15 cellular contexts compared by ENCODE assay signal in genomic region chr19:42153606-42154405, GRCh38. TPM values are rescaled to one million over a fixed set of nuclear protein-coding genes. Genes with fewer than 3 reads are reported as not detected.
DNase-seq lines count a peak whose midpoint lies in the region; TF ChIP-seq lines count a peak whose summit lies in the region.
"Had no signal": no experiment of that assay in that cellular context is flagged by ENCODE, and none has a peak within 500 bp of the region (broad histone marks: within the 10 kb centered on the region; RNA-seq: fewer than 3 reads in every experiment).

No MANE protein-coding gene starts in this region.

- peaks cover 50% of the 10 kb centered on the region for H3K27me3 ChIP-seq in MM.1S (replicated peaks; ENCODE audit: insufficient read depth, low read length)
- H3K27me3 ChIP-seq: uterus had no signal

- H2AFZ ChIP-seq in MM.1S (ENCODE audit: low read length) (no peak overlapping the region), OCI-LY7 (ENCODE audit: low read length) (no peak overlapping the region)

- H3K36me3 ChIP-seq in MM.1S (replicated peaks; ENCODE audit: insufficient read depth, low read length) (no peaks in the 10 kb centered on the region), OCI-LY7 (ENCODE audit: insufficient read depth, low read length) (no peaks in the 10 kb centered on the region)
- H3K36me3 ChIP-seq: brain microvascular endothelial cell, uterus had no signal

- DNase-seq in NCI-H748 (lab: John Stamatoyannopoulos, UW; ENCODE audit: unreplicated experiment) (peak; percentile 16), NCI-H748 treated with DMSO at 0.1 percent for 48 hours (lab: John Stamatoyannopoulos, UW) (no peak), MM.1S (no peak), OCI-LY7 (ENCODE audit: low spot score) (no peak), GDM1 (lab: John Stamatoyannopoulos, UW) (no peak), GM20000 (ENCODE audit: low spot score) (no peak), MCF 10A (ENCODE audit: unreplicated experiment) (no peak)
- DNase-seq: brain microvascular endothelial cell; CD4-positive, alpha-beta memory T cell; dermis blood vessel endothelial cell; EL; NCI-H1048; uterus had no signal

- no TSS peak for BruUV-seq in OCI-LY7 (replicated peaks; lab: Mats Ljungman, UMichigan)
- no TSS peak for BruUV-seq in MCF 10A (replicated peaks; lab: Mats Ljungman, UMichigan)

- H3K27ac ChIP-seq in MM.1S (ENCODE audit: low read length) (no peak overlapping the region), OCI-LY7 (ENCODE audit: low read depth, low read length, poor library complexity, severe bottlenecking) (no peak overlapping the region)
- H3K27ac ChIP-seq: brain microvascular endothelial cell, uterus had no signal

- TF ChIP-seq CTCF in MM.1S (IDR thresholded peaks at IDR 0.05; ENCODE audit: low read length) (no peak), OCI-LY7 (conservative IDR thresholded peaks at IDR 0.05; ENCODE audit: low read length) (no peak), nephron (IDR thresholded peaks at IDR 0.05; ENCODE audit: unreplicated experiment in 3 of 3) (no peak), GM20000 (IDR thresholded peaks at IDR 0.05; ENCODE audit: extremely low read depth, missing control alignments) (no peak), MCF 10A (IDR thresholded peaks at IDR 0.05; ENCODE audit: unreplicated experiment) (no peak)

- H3K4me3 ChIP-seq in MM.1S (ENCODE audit: low read length), result 0 out of 2 replicates have a peak overlapping the region, but pooled peaks have one; percentile 22
- H3K4me3 ChIP-seq in OCI-LY7 (ENCODE audit: low read depth, low read length, poor library complexity, severe bottlenecking), result no peak overlapping the region
- H3K4me3 ChIP-seq: uterus had no signal

- H4K20me1 ChIP-seq in MM.1S (ENCODE audit: insufficient read depth, low read length), result no peaks in the 10 kb centered on the region
- H4K20me1 ChIP-seq in OCI-LY7 (ENCODE audit: insufficient read depth, low read length), result no peaks in the 10 kb centered on the region

- H3K36me3 Mint-ChIP-seq in nephron (ENCODE audit: low read depth) (no peaks in the 10 kb centered on the region), MCF 10A (ENCODE audit: insufficient read depth, unreplicated experiment) (no peaks in the 10 kb centered on the region)
- H3K36me3 Mint-ChIP-seq: activated naive CD4-positive, alpha-beta T cell treated with anti-CD3 and anti-CD28 coated beads, Interleukin-2, amount 50 U/mL, for 72 hours had no signal

- H3K9me2 ChIP-seq in MM.1S (replicated peaks; ENCODE audit: insufficient read depth, low read length), result no peaks in the 10 kb centered on the region
- H3K9me2 ChIP-seq in OCI-LY7 (ENCODE audit: insufficient read depth, low read length), result no peaks in the 10 kb centered on the region

- H3K4me3 Mint-ChIP-seq in nephron, result peak overlapping the region in 1 of 3 experiments; percentile 1
- no peak overlapping the region for H3K4me3 Mint-ChIP-seq in MCF 10A (ENCODE audit: unreplicated experiment)

- CTCF ChIA-PET in OCI-LY7 (lab: Charles Lee; ENCODE audit: unreplicated experiment) (no interaction called here), MCF 10A (lab: Yijun Ruan, JAX) (no interaction called here)

- H3K9me3 Mint-ChIP-seq in nephron (no peaks in the 10 kb centered on the region), MCF 10A (ENCODE audit: unreplicated experiment) (no peaks in the 10 kb centered on the region)
- H3K9me3 Mint-ChIP-seq: activated naive CD4-positive, alpha-beta T cell treated with anti-CD3 and anti-CD28 coated beads, Interleukin-2, amount 50 U/mL, for 72 hours had no signal

- H3K79me2 ChIP-seq in MM.1S (ENCODE audit: low read length) (no peaks in the 10 kb centered on the region), OCI-LY7 (ENCODE audit: insufficient read depth, low read depth, low read length) (no peaks in the 10 kb centered on the region)

- H3K27ac Mint-ChIP-seq in nephron, result peak overlapping the region in 2 of 3 experiments; percentile 3 to 40
- H3K27ac Mint-ChIP-seq in MCF 10A (ENCODE audit: low read depth, unreplicated experiment), result no peak overlapping the region

- POLR2A ChIA-PET in OCI-LY7 (lab: Charles Lee) (no interaction called here), MCF 10A (lab: Yijun Ruan, JAX) (no interaction called here)

- H3K4me1 ChIP-seq in MM.1S (ENCODE audit: low read length) (no peaks in the 10 kb centered on the region), OCI-LY7 (ENCODE audit: insufficient read depth, low read length, poor library complexity, severe bottlenecking) (peaks cover 16% of the 10 kb centered on the region)
- H3K4me1 ChIP-seq: uterus had no signal

- H3K4me2 ChIP-seq in MM.1S (ENCODE audit: low read depth, low read length) (peak overlapping the region; percentile 21; the same call in 1 of the 2 replicates), OCI-LY7 (ENCODE audit: low read length) (peak overlapping the region; percentile 51)

- intact Hi-C loops in OCI-LY7 (cut with micrococcal nuclease; ENCODE audit: unreplicated experiment) (loop anchor here (2.0 kb wide), 1 partner anchor 21 kb away; the partner anchor contains the start of gene POU2F2), MCF 10A (cut with micrococcal nuclease) (no loop called here)

- H3K27me3 Mint-ChIP-seq in nephron (ENCODE audit: low read depth) (peaks cover 68% of the 10 kb centered on the region), MCF 10A (ENCODE audit: insufficient read depth, unreplicated experiment) (peaks cover 74% of the 10 kb centered on the region)

- no peaks in the 10 kb centered on the region for H3K9me3 ChIP-seq in MM.1S (replicated peaks; ENCODE audit: insufficient read depth, low read length)
- H3K9me3 ChIP-seq in OCI-LY7 (ENCODE audit: low read length), result no peaks in the 10 kb centered on the region
- H3K9me3 ChIP-seq: uterus had no signal

- H3K4me1 Mint-ChIP-seq in nephron (peaks cover 23% of the 10 kb centered on the region), MCF 10A (ENCODE audit: insufficient read depth, unreplicated experiment) (peaks cover 6% of the 10 kb centered on the region)

- H3K9ac ChIP-seq in MM.1S (ENCODE audit: low read length), result no peak overlapping the region

- H3F3A ChIP-seq in MM.1S (ENCODE audit: insufficient read depth, low read length), result no peaks in the 10 kb centered on the region

RNA-seq across cellular contexts. Expression of gene POU2F2, which starts 21.6 kb away (rescaled TPM):
- 28.6 and 33.5 TPM in 2 replicates for total RNA-seq in OCI-LY7 (2014; rRNA removed; shearing (Covaris generic))
- total RNA-seq in OCI-LY7 (2022) (59.5 and 66.5 TPM in 2 replicates), MCF 10A (2022) (0.49 and 0.70 TPM in 2 replicates)

Comparison
In these comparisons a context has a peak if more than half of its experiments do, and no peak if none do; other contexts are left out.
1. RNA of gene POU2F2, which starts 21.6 kb away (total RNA-seq): 28.6 to 66.5 TPM in OCI-LY7; 0.49 to 0.70 TPM in MCF 10A; every median in the first group is over 10 times any median in the second.